In the genomic region with DNA sequence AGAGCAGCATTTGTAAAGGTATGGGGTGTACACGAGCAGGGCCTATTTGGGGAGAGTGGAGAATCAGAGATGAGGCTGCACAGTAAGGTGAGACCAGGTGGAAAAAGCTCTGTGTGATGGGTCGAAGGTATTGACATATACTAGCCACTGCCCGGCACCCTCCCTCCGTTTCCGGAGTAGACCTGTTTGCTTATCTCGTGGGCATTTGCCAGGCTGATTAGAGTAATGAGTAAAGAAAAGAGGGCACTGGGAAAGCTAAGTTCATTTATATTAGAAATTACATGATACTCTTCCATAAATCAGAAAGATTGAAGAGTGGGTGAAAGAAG, we compare ENCODE assay signal across 10 cellular contexts. TPM values are rescaled to one million over a fixed set of nuclear protein-coding genes. Genes with fewer than 3 reads are reported as not detected.
DNase-seq lines count a peak whose midpoint lies in the region; ATAC-seq and TF ChIP-seq lines count a peak whose summit lies in the region.
"Had no signal": no experiment of that assay in that cellular context is flagged by ENCODE, and none has a peak within 500 bp of the region (broad histone marks: within the 10 kb centered on the region; RNA-seq: fewer than 3 reads in every experiment).

No MANE protein-coding gene starts in this region.

- H3K27me3 ChIP-seq in SJSA1 (replicated peaks) = no peaks in the 10 kb centered on the region
- H3K27me3 ChIP-seq in gastrocnemius medialis = no peaks in the 10 kb centered on the region
- H3K27me3 ChIP-seq in neural progenitor cell = no peaks in the 10 kb centered on the region

- peaks cover 31% of the 10 kb centered on the region for H3K4me1 ChIP-seq in SJSA1 (replicated peaks)
- H3K4me1 ChIP-seq in gastrocnemius medialis = no peaks in the 10 kb centered on the region
- no peaks in the 10 kb centered on the region for H3K4me1 ChIP-seq in neural progenitor cell

- peak overlapping the region; percentile 97 for H3K4me3 Mint-ChIP-seq in Calu3 (ENCODE audit: low read depth, unreplicated experiment)
- no peak overlapping the region for H3K4me3 Mint-ChIP-seq in neural progenitor cell
- H3K4me3 Mint-ChIP-seq in T-helper 17 cell = no peak overlapping the region

- H2AFZ ChIP-seq in neural progenitor cell (replicated peaks) = no peak overlapping the region

- TF ChIP-seq CTCF in Calu3 (IDR thresholded peaks at IDR 0.05; ENCODE audit: unreplicated experiment) = no peak
- no peak for TF ChIP-seq CTCF in fibroblast of mammary gland (conservative IDR thresholded peaks at IDR 0.05; ENCODE audit: control insufficient read depth, insufficient read depth, low read depth, low read length)
- TF ChIP-seq CTCF in gastrocnemius medialis (IDR thresholded peaks at IDR 0.05 in 4 of 5, conservative IDR thresholded peaks at IDR 0.05 in 1 of 5) = no peak
- no peak for TF ChIP-seq CTCF in neural progenitor cell (IDR thresholded peaks at IDR 0.05)

- H3K36me3 ChIP-seq in SJSA1 (peaks cover 35% of the 10 kb centered on the region), gastrocnemius medialis (no peaks in the 10 kb centered on the region), neural progenitor cell (no peaks in the 10 kb centered on the region)

- intact Hi-C loops in Calu3 (cut with micrococcal nuclease; ENCODE audit: unreplicated experiment) = no loop called here
- intact Hi-C loops in gastrocnemius medialis (cut with DNase I; ENCODE audit: low total_unique reads) = no loop called here

- DNase-seq in Calu3 (peak; percentile 44), SJSA1 (ENCODE audit: low read depth in 1 of 2, low spot score in 2 of 2) (no peak), fibroblast of mammary gland (ENCODE audit: low read depth) (no peak), gastrocnemius medialis (no peak), neural progenitor cell (ENCODE audit: low spot score) (no peak), T-helper 17 cell (no peak)
- DNase-seq: stimulated activated CD4-positive, alpha-beta T cell treated with anti-CD3 and anti-CD28 coated beads, Interleukin-4, amount 100 ng/mL, for 24 hours had no signal

- H3K36me3 Mint-ChIP-seq in Calu3 (ENCODE audit: insufficient read depth, unreplicated experiment) = peaks cover 35% of the 10 kb centered on the region
- no peaks in the 10 kb centered on the region for H3K36me3 Mint-ChIP-seq in neural progenitor cell
- H3K36me3 Mint-ChIP-seq in T-helper 17 cell (ENCODE audit: low read depth) = no peaks in the 10 kb centered on the region
- H3K36me3 Mint-ChIP-seq: IgD-negative memory B cell had no signal

- H4K20me1 ChIP-seq in neural progenitor cell (ENCODE audit: low read depth) = no peaks in the 10 kb centered on the region

- H3K9me3 Mint-ChIP-seq in Calu3 (ENCODE audit: low read depth, unreplicated experiment) (no peaks in the 10 kb centered on the region), neural progenitor cell (no peaks in the 10 kb centered on the region)
- H3K9me3 Mint-ChIP-seq: IgD-negative memory B cell had no signal

- BruUV-seq in Calu3 (replicated peaks; lab: Mats Ljungman, UMichigan) = TSS peak; percentile 34

- H3K4me1 Mint-ChIP-seq in Calu3 (ENCODE audit: low read depth, unreplicated experiment) (peaks cover 22% of the 10 kb centered on the region), neural progenitor cell (no peaks in the 10 kb centered on the region), T-helper 17 cell (peaks cover 8% of the 10 kb centered on the region)

- TF ChIP-seq POLR2A in gastrocnemius medialis (IDR thresholded peaks at IDR 0.05) = no peak

- H3F3A ChIP-seq in neural progenitor cell (ENCODE audit: low read depth) = no peaks in the 10 kb centered on the region

- H3K9ac ChIP-seq in neural progenitor cell = no peak overlapping the region

- no peaks in the 10 kb centered on the region; the same call in 1 of the 2 replicates for H3K9me3 ChIP-seq in SJSA1 (replicated peaks)
- no peaks in the 10 kb centered on the region for H3K9me3 ChIP-seq in gastrocnemius medialis
- no peaks in the 10 kb centered on the region for H3K9me3 ChIP-seq in neural progenitor cell (ENCODE audit: low read depth)
- no peaks in the 10 kb centered on the region for H3K9me3 ChIP-seq in T-helper 17 cell (ENCODE audit: control insufficient read depth, low read length, poor library complexity, severe bottlenecking)

- H3K27me3 Mint-ChIP-seq in Calu3 (ENCODE audit: unreplicated experiment) (no peaks in the 10 kb centered on the region), neural progenitor cell (ENCODE audit: insufficient read depth, low read depth) (no peaks in the 10 kb centered on the region), T-helper 17 cell (peaks cover 5% of the 10 kb centered on the region)
- H3K27me3 Mint-ChIP-seq: IgD-negative memory B cell had no signal

- in situ Hi-C loops in gastrocnemius medialis (cut with MboI; ENCODE audit: low sequenced_read_pairs in 4 of 4) = loop anchor here in 1 of 4 donors (25.0 kb wide), 1 partner anchor 111 kb away; no protein-coding TSS in a partner anchor

- H3K27ac Mint-ChIP-seq in Calu3 (ENCODE audit: unreplicated experiment) (peak overlapping the region; percentile 99), neural progenitor cell (no peak overlapping the region), T-helper 17 cell (no peak overlapping the region)
- H3K27ac Mint-ChIP-seq: IgD-negative memory B cell had no signal

- no peak for ATAC-seq in gastrocnemius medialis
- ATAC-seq in GM18909 (IDR thresholded peaks at IDR 0.05; ENCODE audit: poor library complexity, unreplicated experiment) = no peak
- ATAC-seq in HG03469 (IDR thresholded peaks at IDR 0.05; ENCODE audit: unreplicated experiment) = no peak
- no peak for ATAC-seq in T-helper 17 cell

- H3K4me2 ChIP-seq in neural progenitor cell = no peak overlapping the region

- CTCF ChIA-PET in Calu3 (lab: Charles Lee) = interaction anchor here (0.8 to 1.9 kb wide), 5 partner anchors 19 to 109 kb away, joined by 3 to 10 read pairs (median 3); no protein-coding TSS in a partner anchor

- no peaks in the 10 kb centered on the region for H3K79me2 ChIP-seq in neural progenitor cell (ENCODE audit: low read depth)

- H3K27ac ChIP-seq in SJSA1 = peak overlapping the region; percentile 96
- H3K27ac ChIP-seq in gastrocnemius medialis = peak overlapping the region; percentile 57 to 67 (median 62)
- H3K27ac ChIP-seq in neural progenitor cell = no peak overlapping the region

- H3K4me3 ChIP-seq in SJSA1 (peak overlapping the region; percentile 46), fibroblast of mammary gland (ENCODE audit: control insufficient read depth, low read depth, low read length) (peak overlapping the region; percentile 28), gastrocnemius medialis (no peak overlapping the region), neural progenitor cell (no peak overlapping the region)

RNA-seq across cellular contexts. Expression of a gene that starts 46.2 kb away (rescaled TPM):
- total RNA-seq in Calu3 (2022) (34.6 and 37.3 TPM in 2 replicates), gastrocnemius medialis (10 to 100 TPM; 13.5 to 29.2 (median 15.0) TPM), neural progenitor cell (ENCODE audit: low replicate concordance) (35.5 and 53.5 TPM in 2 replicates), T-helper 17 cell (10 to 100 TPM; 34.0 to 36.9 TPM)
- 36.7 and 45.2 TPM in 2 replicates for total RNA-seq in SJSA1 (2014; rRNA removed; shearing (Covaris generic))

Comparison
In these comparisons a context has a peak if more than half of its experiments do, and no peak if none do; other contexts are left out.
1. H3K4me3 ChIP-seq: peak in SJSA1 (single experiment) and fibroblast of mammary gland (single experiment); none in gastrocnemius medialis (0 of 4) and neural progenitor cell (single experiment).